ENCODE assay signal across 1 cellular context in genomic region chr11:58579192-58580129, GRCh38.
TF ChIP-seq lines count a peak whose summit lies in the region.

No MANE protein-coding gene starts in this region.

TF ChIP-seq in HepG2, 621 proteins besides CTCF, POLR2A, EP300 and RAD21 (continued from another document and continues in another):
- TF ChIP-seq ZNF547 (CRISPR knock-in tag; IDR thresholded peaks at IDR 0.05) (peak; percentile 70; the same call in 1 of the 2 replicates), MXD4 (CRISPR knock-in tag; IDR thresholded peaks at IDR 0.05) (peak; percentile 97), ISX (CRISPR knock-in tag; conservative IDR thresholded peaks at IDR 0.05) (no peak), SMAD9 (CRISPR knock-in tag; IDR thresholded peaks at IDR 0.05) (0 out of 2 replicates have a peak, but pooled peaks have one; percentile 44), REL (CRISPR knock-in tag; conservative IDR thresholded peaks at IDR 0.05) (no peak), ZNF234 (CRISPR knock-in tag; conservative IDR thresholded peaks at IDR 0.05) (no peak), HCFC1 (IDR thresholded peaks at IDR 0.05; ENCODE audit: low read depth, low read length) (peak; percentile 62), ZNF326 (CRISPR knock-in tag; IDR thresholded peaks at IDR 0.05; ENCODE audit: borderline replicate concordance) (no peak), KLF9 (CRISPR knock-in tag; IDR thresholded peaks at IDR 0.05; ENCODE audit: low read depth) (no peak), ZNF552 (CRISPR knock-in tag; IDR thresholded peaks at IDR 0.05; ENCODE audit: borderline replicate concordance) (no peak), FOXO4 (CRISPR knock-in tag; conservative IDR thresholded peaks at IDR 0.05) (no peak), ZNF883 (CRISPR knock-in tag; IDR thresholded peaks at IDR 0.05; ENCODE audit: not compliant biosample characterization) (peak; percentile 39), ZNF776 (CRISPR knock-in tag; IDR thresholded peaks at IDR 0.05) (peak; percentile 86; the same call in 1 of the 2 replicates), ATF3 (CRISPR knock-in tag; IDR thresholded peaks at IDR 0.05) (no peak), TEAD2 (CRISPR knock-in tag; IDR thresholded peaks at IDR 0.05) (no peak), SOX5 (CRISPR knock-in tag; IDR thresholded peaks at IDR 0.05; ENCODE audit: borderline replicate concordance) (no peak), ZNF879 (CRISPR knock-in tag; IDR thresholded peaks at IDR 0.05) (no peak), PLRG1 (conservative IDR thresholded peaks at IDR 0.05) (no peak), ZNF792 (CRISPR knock-in tag; IDR thresholded peaks at IDR 0.05) (peak; percentile 54; the same call in 1 of the 2 replicates), ZNF589 (CRISPR knock-in tag; conservative IDR thresholded peaks at IDR 0.05) (0 out of 2 replicates have a peak, but pooled peaks have one; percentile 7), NCOA5 (CRISPR knock-in tag; IDR thresholded peaks at IDR 0.05) (no peak), NCOR1 (IDR thresholded peaks at IDR 0.05; ENCODE audit: borderline replicate concordance, low read length) (no peak; the same call in 1 of the 2 replicates), HOXD1 (CRISPR knock-in tag; IDR thresholded peaks at IDR 0.05) (no peak), ZXDC (CRISPR knock-in tag; IDR thresholded peaks at IDR 0.05) (no peak; the same call in 1 of the 2 replicates), ZNF3 (CRISPR knock-in tag; IDR thresholded peaks at IDR 0.05) (no peak), POLR2G (IDR thresholded peaks at IDR 0.05; ENCODE audit: low read depth, low read length) (peak; percentile 78), CEBPB (IDR thresholded peaks at IDR 0.05; ENCODE audit: borderline replicate concordance, low read depth, low read length) (peak; percentile 50; the same call in 1 of the 2 replicates), MYNN (CRISPR knock-in tag; IDR thresholded peaks at IDR 0.05; ENCODE audit: low read depth) (no peak; the same call in 1 of the 2 replicates), MIXL1 (CRISPR knock-in tag; IDR thresholded peaks at IDR 0.05) (no peak), ZBTB40 (IDR thresholded peaks at IDR 0.05) (no peak), ZBTB40 (CRISPR knock-in tag; IDR thresholded peaks at IDR 0.05) (0 out of 2 replicates have a peak, but pooled peaks have one; percentile 59), ZMAT3 (CRISPR knock-in tag; conservative IDR thresholded peaks at IDR 0.05) (no peak), ZNF678 (CRISPR knock-in tag; IDR thresholded peaks at IDR 0.05) (no peak), SKIL (CRISPR knock-in tag; IDR thresholded peaks at IDR 0.05; ENCODE audit: borderline replicate concordance) (no peak), IRX3 (CRISPR knock-in tag; IDR thresholded peaks at IDR 0.05; ENCODE audit: borderline replicate concordance, low read depth) (0 out of 2 replicates have a peak, but pooled peaks have one; percentile 64), SAFB2 (CRISPR knock-in tag; IDR thresholded peaks at IDR 0.05; ENCODE audit: borderline replicate concordance, low read depth) (peak; percentile 28; the same call in 1 of the 2 replicates), CEBPG (CRISPR knock-in tag; IDR thresholded peaks at IDR 0.05) (peak; percentile 43; the same call in 1 of the 2 replicates), SOX13 (IDR thresholded peaks at IDR 0.05) (no peak), SOX13 (CRISPR knock-in tag; conservative IDR thresholded peaks at IDR 0.05 in 1 of 2, IDR thresholded peaks at IDR 0.05 in 1 of 2) (peak in 1 of 2 experiments; percentile 62; a peak in 1 of 4 replicates), TMF1 (CRISPR knock-in tag; IDR thresholded peaks at IDR 0.05; ENCODE audit: low read depth) (no peak), CHD4 (IDR thresholded peaks at IDR 0.05; ENCODE audit: borderline replicate concordance, low read length) (no peak), ZMYM3 (CRISPR knock-in tag; IDR thresholded peaks at IDR 0.05) (peak; percentile 46; the same call in 1 of the 2 replicates), ATF6 (CRISPR knock-in tag; conservative IDR thresholded peaks at IDR 0.05) (no peak), ZNF558 (CRISPR knock-in tag; IDR thresholded peaks at IDR 0.05; ENCODE audit: borderline replicate concordance) (peak; percentile 46; the same call in 1 of the 2 replicates), ZNF629 (CRISPR knock-in tag; conservative IDR thresholded peaks at IDR 0.05) (peak; percentile 24; the same call in 1 of the 2 replicates), GLI4 (CRISPR knock-in tag; IDR thresholded peaks at IDR 0.05; ENCODE audit: borderline replicate concordance) (peak; percentile 25; the same call in 1 of the 2 replicates), ZNF20 (CRISPR knock-in tag; IDR thresholded peaks at IDR 0.05) (no peak), POGZ (CRISPR knock-in tag; IDR thresholded peaks at IDR 0.05) (peak; percentile 94), ZBTB7A (CRISPR knock-in tag; IDR thresholded peaks at IDR 0.05) (peak; percentile 84), ZNF331 (CRISPR knock-in tag; IDR thresholded peaks at IDR 0.05) (no peak)
